In the genomic region with DNA sequence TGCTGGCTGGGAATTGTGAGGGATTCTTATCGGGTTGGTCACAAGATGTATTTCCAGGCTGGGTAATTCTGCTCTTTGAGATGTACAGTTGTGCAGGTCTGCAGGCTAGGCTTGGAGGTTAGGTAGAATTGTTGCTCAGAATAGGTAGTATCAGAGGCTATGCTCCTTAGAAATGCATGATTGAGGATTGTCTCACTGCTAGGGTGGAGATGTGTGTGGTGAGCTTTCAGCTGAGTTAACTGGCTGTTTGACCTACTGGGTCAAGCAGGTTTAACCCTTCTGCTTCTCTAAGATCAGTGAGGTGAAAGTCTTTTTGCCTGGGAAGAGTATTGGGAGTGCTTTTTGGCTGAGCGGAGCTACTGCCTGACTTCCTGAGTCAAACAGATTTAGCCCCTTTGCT, we compare ENCODE assay signal across 5 cellular contexts.
"Had no signal": no experiment of that assay in that cellular context is flagged by ENCODE, and none has a peak within 500 bp of the region (broad histone marks: within the 10 kb centered on the region; RNA-seq: fewer than 3 reads in every experiment).

No MANE protein-coding gene starts in this region.

- DNase-seq: KBM-7, KG1 had no signal

- H3K4me3 ChIP-seq: K562 had no signal

- ATAC-seq: HepG2, K562 had no signal

- H3K27ac ChIP-seq: HL-60 had no signal
